Comparison of ENCODE assay signal across 42 cellular contexts in genomic region chr7:16542401-16542800, GRCh38. TPM values are rescaled to one million over a fixed set of nuclear protein-coding genes. Genes with fewer than 3 reads are reported as not detected.
"Had no signal": no experiment of that assay in that cellular context is flagged by ENCODE, and none has a peak within 500 bp of the region (broad histone marks: within the 10 kb centered on the region; RNA-seq: fewer than 3 reads in every experiment).

No MANE protein-coding gene starts in this region.

- H3K9me3 Mint-ChIP-seq: activated CD4-positive, alpha-beta memory T cell treated with anti-CD3 and anti-CD28 coated beads for 36 hours; activated CD4-positive, alpha-beta T cell treated with anti-CD3 and anti-CD28 coated beads, Interleukin-2, amount 10 ng/mL, durations not matched to agents 24 days and 14 days; activated CD8-positive, alpha-beta T cell treated with anti-CD3 and anti-CD28 coated beads for 36 hours; activated naive CD4-positive, alpha-beta T cell treated with anti-CD3 and anti-CD28 coated beads for 36 hours; activated naive CD4-positive, alpha-beta T cell treated with anti-CD3 and anti-CD28 coated beads, Interleukin-2, amount 50 U/mL, for 24 hours; activated naive CD8-positive, alpha-beta T cell treated with anti-CD3 and anti-CD28 coated beads, Interleukin-2, amount 10 ng/mL, durations not matched to agents 7 days and 5 days; activated naive CD8-positive, alpha-beta T cell treated with anti-CD3 and anti-CD28 coated beads, Interleukin-2, amount 50 U/mL, for 24 hours; activated T-cell treated with anti-CD3 and anti-CD28 coated beads, Interleukin-2, amount 50 U/mL, for 4 hours; activated T-helper 1 cell treated with anti-CD3 and anti-CD28 coated beads, Interleukin-12 subunit alpha, Interleukin-12 subunit beta, Interleukin-2, Interleukin-4 antibody, amounts not matched to agents 30 ng/mL and 10 ng/mL and 1 ng/mL, durations not matched to agents 14 hours and 24 hours and 36 hours; activated T-helper 17 cell treated with anti-CD3 and anti-CD28 coated beads, Interleukin-2, amount 50 U/mL, for 72 hours; brain; central memory CD8-positive, alpha-beta T cell; T-helper 1 cell treated with Interleukin-12 subunit alpha and Interleukin-12 subunit beta and Interleukin-4 antibody, amounts not matched to agents 30 μg/mL and 1 μg/mL, for 36 hours; T-helper 2 cell treated with Interferon-gamma antibody and Interleukin-4, amounts not matched to agents 5 μg/mL and 100 μg/mL, for 36 hours had no signal

- H3K27ac Mint-ChIP-seq: activated B cell treated with CpG ODN at 0.5 μM for 24 hours; activated CD4-positive, alpha-beta memory T cell treated with anti-CD3 and anti-CD28 coated beads for 36 hours; activated CD4-positive, alpha-beta T cell treated with anti-CD3 and anti-CD28 coated beads, Interleukin-2, amount 10 ng/mL, durations not matched to agents 24 days and 14 days; activated CD8-positive, alpha-beta T cell treated with anti-CD3 and anti-CD28 coated beads for 36 hours; activated naive CD4-positive, alpha-beta T cell treated with anti-CD3 and anti-CD28 coated beads for 36 hours; activated naive CD4-positive, alpha-beta T cell treated with anti-CD3 and anti-CD28 coated beads, Interleukin-2, amount 50 U/mL, for 24 hours; activated naive CD8-positive, alpha-beta T cell; activated naive CD8-positive, alpha-beta T cell treated with anti-CD3 and anti-CD28 coated beads, Interleukin-2, amount 10 ng/mL, durations not matched to agents 7 days and 5 days; activated naive CD8-positive, alpha-beta T cell treated with anti-CD3 and anti-CD28 coated beads, Interleukin-2, amount 50 U/mL, for 24 hours; activated T-cell treated with anti-CD3 and anti-CD28 coated beads, Interleukin-2, amount 50 U/mL, for 72 hours; activated T-helper 1 cell treated with anti-CD3 and anti-CD28 coated beads, Interleukin-12 subunit alpha, Interleukin-12 subunit beta, Interleukin-2, Interleukin-4 antibody, amounts not matched to agents 30 ng/mL and 10 ng/mL and 1 ng/mL, durations not matched to agents 14 hours and 24 hours and 36 hours; activated T-helper 17 cell treated with anti-CD3 and anti-CD28 coated beads, Interleukin-2, amount 50 U/mL, for 72 hours; brain; T-helper 1 cell treated with Interleukin-12 subunit alpha and Interleukin-12 subunit beta and Interleukin-4 antibody, amounts not matched to agents 30 μg/mL and 1 μg/mL, for 36 hours; T-helper 2 cell treated with Interferon-gamma antibody and Interleukin-4, amounts not matched to agents 5 μg/mL and 100 μg/mL, for 36 hours had no signal

- H3K27me3 ChIP-seq: ascending aorta, cardiac muscle cell had no signal

- DNase-seq: activated B cell treated with CpG ODN at 0.5 μM for 24 hours; activated CD4-positive, alpha-beta memory T cell treated with anti-CD3 and anti-CD28 coated beads for 36 hours; activated CD4-positive, alpha-beta T cell treated with anti-CD3 and anti-CD28 coated beads for 4 hours; activated CD4-positive, alpha-beta T cell treated with anti-CD3 and anti-CD28 coated beads, Interleukin-2, amount 10 ng/mL, durations not matched to agents 24 days and 14 days; activated CD4-positive, alpha-beta T cell treated with anti-CD3 and anti-CD28 coated beads, Interleukin-2, amount 50 U/mL, for 1 hour; activated CD4-positive, alpha-beta T cell treated with anti-CD3 and anti-CD28 coated beads, Interleukin-2, amount 50 U/mL, for 4 hours; activated CD4-positive, CD25-positive, alpha-beta regulatory T cell treated with anti-CD3 and anti-CD28 coated beads, Interleukin-2, amount 50 U/mL, for 72 hours; activated CD8-positive, alpha-beta memory T cell treated with anti-CD3 and anti-CD28 coated beads, Interleukin-2, amount 50 U/mL, for 4 hours; activated CD8-positive, alpha-beta T cell treated with anti-CD3 and anti-CD28 coated beads for 36 hours; activated effector memory CD4-positive, alpha-beta T cell treated with anti-CD3 and anti-CD28 coated beads, Interleukin-2, amount 50 U/mL, for 16 hours; activated gamma-delta T cell treated with Interleukin-2 at 50 U/mL for 16 hours; activated naive CD4-positive, alpha-beta T cell; activated naive CD4-positive, alpha-beta T cell treated with anti-CD3 and anti-CD28 coated beads for 36 hours; activated naive CD8-positive, alpha-beta T cell treated with anti-CD3 and anti-CD28 coated beads, Interleukin-2, amount 10 ng/mL, durations not matched to agents 7 days and 5 days; activated naive CD8-positive, alpha-beta T cell treated with anti-CD3 and anti-CD28 coated beads, Interleukin-2, amount 50 U/mL, for 24 hours; activated T-cell treated with anti-CD3 and anti-CD28 coated beads for 4 hours; activated T-cell treated with anti-CD3 and anti-CD28 coated beads, Interleukin-2, amount 50 U/mL, for 1 hour; activated T-cell treated with anti-CD3 and anti-CD28 coated beads, Interleukin-2, amount 50 U/mL, for 4 hours; activated T-cell treated with anti-CD3 and anti-CD28 coated beads, Interleukin-2, amount 50 U/mL, for 72 hours; amygdala; anterior cingulate cortex; caudate nucleus; cerebellar nuclear complex; T-helper 1 cell; T-helper 2 cell; T-helper 9 cell had no signal

- H3K27ac ChIP-seq: ascending aorta, cardiac muscle cell, VCaP had no signal

- H3K4me1 Mint-ChIP-seq: activated B cell treated with CpG ODN at 0.5 μM for 24 hours; activated CD4-positive, alpha-beta T cell treated with anti-CD3 and anti-CD28 coated beads, Interleukin-2, amount 10 ng/mL, durations not matched to agents 24 days and 14 days; activated naive CD4-positive, alpha-beta T cell treated with anti-CD3 and anti-CD28 coated beads, Interleukin-2, amount 50 U/mL, for 24 hours; activated naive CD8-positive, alpha-beta T cell treated with anti-CD3 and anti-CD28 coated beads, Interleukin-2, amount 10 ng/mL, durations not matched to agents 7 days and 5 days; activated naive CD8-positive, alpha-beta T cell treated with anti-CD3 and anti-CD28 coated beads, Interleukin-2, amount 50 U/mL, for 24 hours; activated T-helper 17 cell treated with anti-CD3 and anti-CD28 coated beads, Interleukin-2, amount 50 U/mL, for 72 hours; brain; central memory CD8-positive, alpha-beta T cell had no signal

- H3K4me3 ChIP-seq: ascending aorta, cardiac muscle cell had no signal

- H3K36me3 Mint-ChIP-seq: activated CD4-positive, alpha-beta memory T cell treated with anti-CD3 and anti-CD28 coated beads for 36 hours; activated naive CD4-positive, alpha-beta T cell treated with anti-CD3 and anti-CD28 coated beads, Interleukin-2, amount 50 U/mL, for 24 hours; activated naive CD8-positive, alpha-beta T cell; activated naive CD8-positive, alpha-beta T cell treated with anti-CD3 and anti-CD28 coated beads, Interleukin-2, amount 10 ng/mL, durations not matched to agents 7 days and 5 days; brain had no signal

- FAIRE-seq: bronchial epithelial cell, TTC549 had no signal

- H3K27me3 Mint-ChIP-seq: activated CD8-positive, alpha-beta T cell treated with anti-CD3 and anti-CD28 coated beads for 36 hours; activated naive CD4-positive, alpha-beta T cell treated with anti-CD3 and anti-CD28 coated beads, Interleukin-2, amount 50 U/mL, for 24 hours; activated naive CD8-positive, alpha-beta T cell; activated naive CD8-positive, alpha-beta T cell treated with anti-CD3 and anti-CD28 coated beads, Interleukin-2, amount 50 U/mL, for 24 hours; brain; central memory CD8-positive, alpha-beta T cell had no signal

- H3K4me3 Mint-ChIP-seq: activated B cell treated with CpG ODN at 0.5 μM for 24 hours; activated CD4-positive, alpha-beta memory T cell treated with anti-CD3 and anti-CD28 coated beads for 36 hours; activated CD4-positive, alpha-beta T cell treated with anti-CD3 and anti-CD28 coated beads, Interleukin-2, amount 10 ng/mL, durations not matched to agents 24 days and 14 days; activated CD8-positive, alpha-beta T cell treated with anti-CD3 and anti-CD28 coated beads for 36 hours; activated naive CD4-positive, alpha-beta T cell treated with anti-CD3 and anti-CD28 coated beads for 36 hours; activated naive CD4-positive, alpha-beta T cell treated with anti-CD3 and anti-CD28 coated beads, Interleukin-2, amount 50 U/mL, for 24 hours; activated naive CD8-positive, alpha-beta T cell; activated naive CD8-positive, alpha-beta T cell treated with anti-CD3 and anti-CD28 coated beads, Interleukin-2, amount 10 ng/mL, durations not matched to agents 7 days and 5 days; activated naive CD8-positive, alpha-beta T cell treated with anti-CD3 and anti-CD28 coated beads, Interleukin-2, amount 50 U/mL, for 24 hours; activated T-cell treated with anti-CD3 and anti-CD28 coated beads, Interleukin-2, amount 50 U/mL, for 4 hours; activated T-cell treated with anti-CD3 and anti-CD28 coated beads, Interleukin-2, amount 50 U/mL, for 72 hours; activated T-helper 1 cell treated with anti-CD3 and anti-CD28 coated beads, Interleukin-12 subunit alpha, Interleukin-12 subunit beta, Interleukin-2, Interleukin-4 antibody, amounts not matched to agents 30 ng/mL and 10 ng/mL and 1 ng/mL, durations not matched to agents 14 hours and 24 hours and 36 hours; activated T-helper 17 cell treated with anti-CD3 and anti-CD28 coated beads, Interleukin-2, amount 50 U/mL, for 72 hours; brain; central memory CD8-positive, alpha-beta T cell; T-helper 1 cell treated with Interleukin-12 subunit alpha and Interleukin-12 subunit beta and Interleukin-4 antibody, amounts not matched to agents 30 μg/mL and 1 μg/mL, for 36 hours; T-helper 2 cell treated with Interferon-gamma antibody and Interleukin-4, amounts not matched to agents 5 μg/mL and 100 μg/mL, for 36 hours had no signal

- H3K9me3 ChIP-seq: ascending aorta had no signal

- H3K4me1 ChIP-seq: ascending aorta had no signal

- H3K36me3 ChIP-seq: ascending aorta, cardiac muscle cell had no signal

RNA-seq across cellular contexts. Expression of gene LRRC72, which starts 15.8 kb away (rescaled TPM):
- total RNA-seq: activated B cell treated with CpG ODN at 0.5 μM for 24 hours; activated CD4-positive, alpha-beta memory T cell treated with anti-CD3 and anti-CD28 coated beads for 36 hours; activated CD4-positive, alpha-beta T cell treated with anti-CD3 and anti-CD28 coated beads, Interleukin-2, amount 10 ng/mL, durations not matched to agents 24 days and 14 days; activated CD8-positive, alpha-beta memory T cell treated with anti-CD3 and anti-CD28 coated beads for 36 hours; activated CD8-positive, alpha-beta T cell treated with anti-CD3 and anti-CD28 coated beads for 36 hours; activated naive CD4-positive, alpha-beta T cell treated with anti-CD3 and anti-CD28 coated beads for 36 hours; activated naive CD8-positive, alpha-beta T cell treated with anti-CD3 and anti-CD28 coated beads, Interleukin-2, amount 10 ng/mL, durations not matched to agents 7 days and 5 days; activated T-cell treated with anti-CD3 and anti-CD28 coated beads, Interleukin-2, amount 50 U/mL, for 4 hours; activated T-cell treated with anti-CD3 and anti-CD28 coated beads, Interleukin-2, amount 50 U/mL, for 72 hours; activated T-helper 1 cell treated with anti-CD3 and anti-CD28 coated beads, Interleukin-12 subunit alpha, Interleukin-12 subunit beta, Interleukin-2, Interleukin-4 antibody, amounts not matched to agents 30 ng/mL and 10 ng/mL and 1 ng/mL, durations not matched to agents 14 hours and 24 hours and 36 hours; activated T-helper 17 cell treated with anti-CD3 and anti-CD28 coated beads, Interleukin-2, amount 50 U/mL, for 72 hours; ascending aorta; bronchial epithelial cell; cardiac muscle cell; chondrocyte had no signal
- polyA plus RNA-seq: adipose tissue, cardiac muscle cell had no signal
